30 cellular contexts compared by ENCODE assay signal in genomic region chr1:231159963-231160761, GRCh38. TPM values are rescaled to one million over a fixed set of nuclear protein-coding genes. Genes with fewer than 3 reads are reported as not detected.
DNase-seq lines count a peak whose midpoint lies in the region; ATAC-seq and TF ChIP-seq lines count a peak whose summit lies in the region.
"Had no signal": no experiment of that assay in that cellular context is flagged by ENCODE, and none has a peak within 500 bp of the region (broad histone marks: within the 10 kb centered on the region; RNA-seq: fewer than 3 reads in every experiment).

No MANE protein-coding gene starts in this region.

- peak overlapping the region in 3 of 4 donors; percentile 9 to 74 (median 68) for H3K4me3 Mint-ChIP-seq in IgD-negative memory B cell
- peak overlapping the region; percentile 11 for H3K4me3 Mint-ChIP-seq in endothelial cell (ENCODE audit: unreplicated experiment)
- H3K4me3 Mint-ChIP-seq: activated CD4-positive, alpha-beta memory T cell treated with anti-CD3 and anti-CD28 coated beads for 36 hours; activated T-helper 1 cell treated with anti-CD3 and anti-CD28 coated beads, Interleukin-12 subunit alpha, Interleukin-12 subunit beta, Interleukin-2, Interleukin-4 antibody, amounts not matched to agents 30 ng/mL and 10 ng/mL and 1 ng/mL, durations not matched to agents 14 hours and 24 hours and 36 hours; central memory CD8-positive, alpha-beta T cell had no signal

- H3K4me1 ChIP-seq in neuron (ENCODE audit: insufficient read depth, low read length), result peaks cover 21% of the 10 kb centered on the region
- H3K4me1 ChIP-seq: SJCRH30 had no signal

- peak overlapping the region in 1 of 3 donors; percentile 64 for H3K27ac Mint-ChIP-seq in IgD-negative memory B cell
- H3K27ac Mint-ChIP-seq in endothelial cell (ENCODE audit: unreplicated experiment), result no peak overlapping the region
- H3K27ac Mint-ChIP-seq: activated CD4-positive, alpha-beta memory T cell treated with anti-CD3 and anti-CD28 coated beads for 36 hours; activated T-helper 1 cell treated with anti-CD3 and anti-CD28 coated beads, Interleukin-12 subunit alpha, Interleukin-12 subunit beta, Interleukin-2, Interleukin-4 antibody, amounts not matched to agents 30 ng/mL and 10 ng/mL and 1 ng/mL, durations not matched to agents 14 hours and 24 hours and 36 hours; naive thymus-derived CD8-positive, alpha-beta T cell; stimulated activated naive B cell treated with anti-CD40 and anti-IgM and Interleukin-4, amounts not matched to agents 10 μg/mL and 1 μg/mL and 100 μg/mL, for 72 hours had no signal

- no peaks in the 10 kb centered on the region for H3K9me3 ChIP-seq in neuron (ENCODE audit: low read length)
- H3K9me3 ChIP-seq: gastrocnemius medialis, SJCRH30 had no signal

- H3K27me3 Mint-ChIP-seq in IgD-negative memory B cell, result peaks cover 44% of the 10 kb centered on the region
- H3K27me3 Mint-ChIP-seq in endothelial cell (ENCODE audit: unreplicated experiment), result peaks cover 14% of the 10 kb centered on the region

- H3K36me3 ChIP-seq in neuron (ENCODE audit: insufficient read depth, low read length), result no peaks in the 10 kb centered on the region
- H3K36me3 ChIP-seq: BLaER1 treated with 17β-estradiol and CSF1 and Interleukin-3, amounts not matched to agents 10 nM and 100 nM; gastrocnemius medialis; ovary; SJCRH30 had no signal

- peak overlapping the region; percentile 76 for H3K4me3 ChIP-seq in neuron (ENCODE audit: low read length)
- H3K4me3 ChIP-seq: BLaER1 treated with 17β-estradiol and CSF1 and Interleukin-3, amounts not matched to agents 10 nM and 100 nM; lung; ovary; SJCRH30 had no signal

- H3K36me3 Mint-ChIP-seq in IgD-negative memory B cell (peaks cover 2% of the 10 kb centered on the region), endothelial cell (ENCODE audit: low read depth, unreplicated experiment) (no peaks in the 10 kb centered on the region)
- H3K36me3 Mint-ChIP-seq: activated CD4-positive, alpha-beta memory T cell treated with anti-CD3 and anti-CD28 coated beads for 36 hours; stimulated activated naive B cell treated with anti-CD40 and anti-IgM and Interleukin-4, amounts not matched to agents 10 μg/mL and 1 μg/mL and 100 μg/mL, for 72 hours had no signal

- H3K4me1 Mint-ChIP-seq in IgD-negative memory B cell, result peaks cover 0 to 8% (median 1%) of the 10 kb centered on the region in 3 donors
- H3K4me1 Mint-ChIP-seq in endothelial cell (ENCODE audit: unreplicated experiment), result peaks cover 20% of the 10 kb centered on the region
- H3K4me1 Mint-ChIP-seq: central memory CD8-positive, alpha-beta T cell had no signal

- H2AFZ ChIP-seq in neuron (ENCODE audit: low read depth, low read length), result peak overlapping the region; percentile 97

- DNase-seq in UCSD-AML1 (lab: John Stamatoyannopoulos, UW; ENCODE audit: unreplicated experiment), result peak; percentile 28
- DNase-seq in endothelial cell (ENCODE audit: low spot score), result peak; percentile 11
- DNase-seq in mucosa of gallbladder (ENCODE audit: low spot score), result no peak
- DNase-seq in DMS 273 treated with DMSO at 0.1 percent for 48 hours (lab: John Stamatoyannopoulos, UW), result no peak
- DNase-seq: activated CD4-positive, alpha-beta memory T cell treated with anti-CD3 and anti-CD28 coated beads for 36 hours; activated CD4-positive, CD25-positive, alpha-beta regulatory T cell treated with anti-CD3 and anti-CD28 coated beads, Interleukin-2, amount 50 U/mL, for 72 hours; activated naive CD4-positive, alpha-beta T cell treated with Interleukin-2 at 50 U/mL for 16 hours; Calu3; gastrocnemius medialis; HCEC 1CT; left cardiac atrium; naive thymus-derived CD8-positive, alpha-beta T cell; NCI-H1048; NCI-H1694; NCI-H446; NCI-H748 treated with DMSO at 0.1 percent for 48 hours; RPMI8226; SJCRH30; stimulated activated naive B cell treated with anti-CD40 and anti-IgM and Interleukin-4, amounts not matched to agents 10 μg/mL and 1 μg/mL and 100 μg/mL, for 72 hours had no signal

- TF ChIP-seq CTCF in endothelial cell (IDR thresholded peaks at IDR 0.05; ENCODE audit: unreplicated experiment), result no peak

- ATAC-seq in esophagus mucosa (no peak), GM18868 (IDR thresholded peaks at IDR 0.05; ENCODE audit: unreplicated experiment) (no peak)
- ATAC-seq: gastrocnemius medialis; left cardiac atrium; naive thymus-derived CD8-positive, alpha-beta T cell; stimulated activated naive B cell treated with anti-CD40 and anti-IgM and Interleukin-4, amounts not matched to agents 10 μg/mL and 1 μg/mL and 100 μg/mL, for 72 hours had no signal

- peaks cover 26% of the 10 kb centered on the region for H3K27me3 ChIP-seq in neuron (ENCODE audit: insufficient read depth, low read length)
- H3K27me3 ChIP-seq: ovary, SJCRH30 had no signal

- peaks cover 0 to 2% (median 0%) of the 10 kb centered on the region in 3 donors for H3K9me3 Mint-ChIP-seq in IgD-negative memory B cell
- no peaks in the 10 kb centered on the region for H3K9me3 Mint-ChIP-seq in endothelial cell (ENCODE audit: unreplicated experiment)
- H3K9me3 Mint-ChIP-seq: activated CD4-positive, alpha-beta memory T cell treated with anti-CD3 and anti-CD28 coated beads for 36 hours; activated T-helper 1 cell treated with anti-CD3 and anti-CD28 coated beads, Interleukin-12 subunit alpha, Interleukin-12 subunit beta, Interleukin-2, Interleukin-4 antibody, amounts not matched to agents 30 ng/mL and 10 ng/mL and 1 ng/mL, durations not matched to agents 14 hours and 24 hours and 36 hours; central memory CD8-positive, alpha-beta T cell; naive thymus-derived CD8-positive, alpha-beta T cell; stimulated activated naive B cell treated with anti-CD40 and anti-IgM and Interleukin-4, amounts not matched to agents 10 μg/mL and 1 μg/mL and 100 μg/mL, for 72 hours had no signal

RNA-seq across cellular contexts. Expression of gene TRIM67, which starts 1.7 kb away (rescaled TPM):
- polyA plus RNA-seq in IgD-negative memory B cell, result not detected
- 0.26 TPM for total RNA-seq in endothelial cell (ENCODE audit: unreplicated experiment)
- not detected for total RNA-seq in esophagus mucosa
- 0.03 TPM for total RNA-seq in mucosa of gallbladder
- total RNA-seq: activated CD4-positive, alpha-beta memory T cell treated with anti-CD3 and anti-CD28 coated beads for 36 hours; activated T-helper 1 cell treated with anti-CD3 and anti-CD28 coated beads, Interleukin-12 subunit alpha, Interleukin-12 subunit beta, Interleukin-2, Interleukin-4 antibody, amounts not matched to agents 30 ng/mL and 10 ng/mL and 1 ng/mL, durations not matched to agents 14 hours and 24 hours and 36 hours; dermis microvascular lymphatic vessel endothelial cell; gastrocnemius medialis; naive thymus-derived CD8-positive, alpha-beta T cell; SJCRH30; ureter had no signal
- polyA plus RNA-seq: naive thymus-derived CD8-positive, alpha-beta T cell had no signal

Comparison
In these comparisons a context has a peak if more than half of its experiments do, and no peak if none do; other contexts are left out.
1. DNase-seq: peak in UCSD-AML1 (single experiment) and endothelial cell (single experiment); none in mucosa of gallbladder (single experiment) and DMS 273 treated with DMSO at 0.1 percent for 48 hours (single experiment).